Comparison of ENCODE assay signal across 13 cellular contexts in the genomic region with DNA sequence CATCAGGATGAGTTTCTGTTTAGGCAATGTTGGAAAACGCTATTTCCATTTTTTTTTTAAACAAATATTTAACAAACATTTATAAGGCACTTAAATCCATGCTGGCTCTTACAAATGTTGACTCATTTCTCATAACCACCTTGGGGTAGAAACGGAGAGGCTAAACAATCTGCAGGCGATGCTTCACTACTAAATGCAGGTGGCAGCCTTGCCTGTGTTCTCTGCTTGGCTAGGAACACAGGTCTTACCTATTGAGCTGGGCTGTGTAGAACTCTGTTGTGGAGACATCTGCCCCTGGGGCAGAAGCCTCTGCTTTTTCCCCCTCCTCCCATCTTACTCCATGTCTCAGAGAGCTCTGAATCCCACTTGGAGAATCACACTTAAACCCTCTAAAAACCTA. TPM values are rescaled to one million over a fixed set of nuclear protein-coding genes. Genes with fewer than 3 reads are reported as not detected.
A peak's percentile ranks its signal among the peaks of the same experiment; 100 is the strongest.
DNase-seq lines count a peak whose midpoint lies in the region; ATAC-seq and TF ChIP-seq lines count a peak whose summit lies in the region.
"Had no signal": no experiment of that assay in that cellular context is flagged by ENCODE, and none has a peak within 500 bp of the region (broad histone marks: within the 10 kb centered on the region; RNA-seq: fewer than 3 reads in every experiment).

No MANE protein-coding gene starts in this region.

- TF ChIP-seq POLR2A in breast epithelium (IDR thresholded peaks at IDR 0.05) (no peak), thyroid gland (IDR thresholded peaks at IDR 0.05) (no peak)

- no peaks in the 10 kb centered on the region for H3K4me1 ChIP-seq in breast epithelium
- peaks cover 0 to 4% of the 10 kb centered on the region in 2 donors for H3K4me1 ChIP-seq in thyroid gland

- H3K27ac Mint-ChIP-seq in MCF 10A (ENCODE audit: low read depth, unreplicated experiment) = peak overlapping the region; percentile 92
- H3K27ac Mint-ChIP-seq in activated CD4-positive, alpha-beta T cell treated with anti-CD3 and anti-CD28 coated beads for 36 hours = no peak overlapping the region
- H3K27ac Mint-ChIP-seq: naive B cell had no signal

- CTCF ChIA-PET in MCF 10A (lab: Yijun Ruan, JAX) = interaction anchor here (0.7 to 7.9 kb wide), 28 partner anchors 8 to 318 kb away, joined by 3 to 183 read pairs (median 5); partner anchors contain the start of genes CXCL2 and CXCL3
- CTCF ChIA-PET in activated CD4-positive, alpha-beta T cell treated with anti-CD3 and anti-CD28 coated beads for 36 hours (lab: Charles Lee) = no interaction called here

- no peak overlapping the region for H3K4me3 ChIP-seq in breast epithelium
- H3K4me3 ChIP-seq in thyroid gland (replicated peaks in 1 of 3) = no peak overlapping the region

- TF ChIP-seq CTCF in MCF 10A (IDR thresholded peaks at IDR 0.05; ENCODE audit: unreplicated experiment) (peak; percentile 41), breast epithelium (IDR thresholded peaks at IDR 0.05) (no peak), GM13976 (IDR thresholded peaks at IDR 0.05; ENCODE audit: borderline replicate concordance, control extremely low read depth, extremely low read depth, insufficient read depth, missing control alignments) (no peak), thyroid gland (IDR thresholded peaks at IDR 0.05) (no peak)

- H3K4me1 Mint-ChIP-seq in MCF 10A (ENCODE audit: insufficient read depth, unreplicated experiment) = peaks cover 34% of the 10 kb centered on the region
- no peaks in the 10 kb centered on the region for H3K4me1 Mint-ChIP-seq in activated CD4-positive, alpha-beta T cell treated with anti-CD3 and anti-CD28 coated beads for 36 hours

- 87 to 95% methylated on average over 3 of the region's 3 CpGs for WGBS in thyroid gland, 2 donors

- peak overlapping the region; percentile 95 for H3K4me3 Mint-ChIP-seq in MCF 10A (ENCODE audit: unreplicated experiment)
- no peak overlapping the region for H3K4me3 Mint-ChIP-seq in activated CD4-positive, alpha-beta T cell treated with anti-CD3 and anti-CD28 coated beads for 36 hours
- H3K4me3 Mint-ChIP-seq: activated T-cell treated with anti-CD3 and anti-CD28 coated beads, Interleukin-2, amount 50 U/mL, for 4 hours; naive B cell had no signal

- in situ Hi-C loops in GM13976 (cut with MboI; ENCODE audit: low sequenced_read_pairs, unreplicated experiment) = no loop called here

- peaks cover 35% of the 10 kb centered on the region for H3K36me3 Mint-ChIP-seq in MCF 10A (ENCODE audit: insufficient read depth, unreplicated experiment)
- H3K36me3 Mint-ChIP-seq in activated CD4-positive, alpha-beta T cell treated with anti-CD3 and anti-CD28 coated beads for 36 hours (ENCODE audit: low read depth) = no peaks in the 10 kb centered on the region
- H3K36me3 Mint-ChIP-seq: naive B cell had no signal

- H3K27ac ChIP-seq in breast epithelium (no peak overlapping the region), thyroid gland (no peak overlapping the region)

- ATAC-seq in HG03439 (IDR thresholded peaks at IDR 0.05; ENCODE audit: unreplicated experiment) = no peak
- ATAC-seq in activated CD4-positive, alpha-beta T cell treated with anti-CD3 and anti-CD28 coated beads for 36 hours = no peak
- ATAC-seq: activated T-cell treated with anti-CD3 and anti-CD28 coated beads, Interleukin-2, amount 50 U/mL, for 4 hours had no signal

- BruUV-seq in MCF 10A (replicated peaks; lab: Mats Ljungman, UMichigan) = no TSS peak

- H3K27me3 Mint-ChIP-seq in MCF 10A (ENCODE audit: insufficient read depth, unreplicated experiment) = no peaks in the 10 kb centered on the region
- H3K27me3 Mint-ChIP-seq in activated CD4-positive, alpha-beta T cell treated with anti-CD3 and anti-CD28 coated beads for 36 hours = peaks cover 28% of the 10 kb centered on the region

- intact Hi-C loops in MCF 10A (cut with micrococcal nuclease) (loop anchor here (1.0 to 5.0 kb wide), 7 partner anchors 50 to 445 kb away; no protein-coding TSS in a partner anchor), breast epithelium (cut with DNase I; ENCODE audit: low total_unique reads) (no loop called here), thyroid gland (cut with DNase I) (no loop called here)
- intact Hi-C loops in activated CD4-positive, alpha-beta T cell treated with anti-CD3 and anti-CD28 coated beads for 36 hours (cut with DNase I, micrococcal nuclease) = loop anchor here in 1 of 2 experiments (10.0 kb wide), 1 partner anchor 203 kb away; no protein-coding TSS in a partner anchor

- H3K9me3 ChIP-seq in breast epithelium (no peaks in the 10 kb centered on the region), thyroid gland (no peaks in the 10 kb centered on the region)

- no peaks in the 10 kb centered on the region for H3K9me3 Mint-ChIP-seq in MCF 10A (ENCODE audit: unreplicated experiment)
- H3K9me3 Mint-ChIP-seq in activated CD4-positive, alpha-beta T cell treated with anti-CD3 and anti-CD28 coated beads for 36 hours (ENCODE audit: low read depth) = no peaks in the 10 kb centered on the region
- H3K9me3 Mint-ChIP-seq: activated T-cell treated with anti-CD3 and anti-CD28 coated beads, Interleukin-2, amount 50 U/mL, for 4 hours had no signal

- H3K27me3 ChIP-seq in breast epithelium (no peaks in the 10 kb centered on the region), thyroid gland (no peaks in the 10 kb centered on the region)

- POLR2A ChIA-PET in MCF 10A (lab: Yijun Ruan, JAX) = interaction anchor here (0.6 to 6.7 kb wide), 30 partner anchors 9 to 625 kb away, joined by 3 to 61 read pairs (median 4); partner anchors contain the start of genes CXCL2 and CXCL3
- POLR2A ChIA-PET in activated CD4-positive, alpha-beta T cell treated with anti-CD3 and anti-CD28 coated beads for 36 hours (lab: Charles Lee) = no interaction called here

- DNase-seq in MCF 10A (ENCODE audit: unreplicated experiment) (peak; percentile 85), breast epithelium (ENCODE audit: low spot score in 2 of 2) (no peak), UCSD-AML1 (lab: John Stamatoyannopoulos, UW; ENCODE audit: unreplicated experiment) (peak; percentile 13), iris pigment epithelial cell (ENCODE audit: low read depth) (peak; percentile 67), GM13976 (ENCODE audit: low spot score) (no peak), thyroid gland (no peak)
- no peak for DNase-seq in activated CD4-positive, alpha-beta T cell treated with anti-CD3 and anti-CD28 coated beads for 36 hours
- DNase-seq: activated T-cell treated with anti-CD3 and anti-CD28 coated beads, Interleukin-2, amount 50 U/mL, for 4 hours; naive B cell; NCI-H1436 had no signal

- no peaks in the 10 kb centered on the region for H3K36me3 ChIP-seq in breast epithelium
- H3K36me3 ChIP-seq in thyroid gland = no peaks in the 10 kb centered on the region

RNA-seq across cellular contexts. Expression of gene CXCL1, which starts 1.4 kb away (rescaled TPM):
- total RNA-seq in MCF 10A (2022) (35.0 and 49.3 TPM in 2 replicates), breast epithelium (10 to 100 TPM in 2 of 3 donors, under 1 TPM in 1; 0.80 to 31.3 (median 17.7) TPM), thyroid gland (under 1 TPM in 1 of 4 donors, not detected in 3; 0.93 TPM)
- not detected for total RNA-seq in activated CD4-positive, alpha-beta T cell treated with anti-CD3 and anti-CD28 coated beads for 36 hours
- total RNA-seq: activated T-cell treated with anti-CD3 and anti-CD28 coated beads, Interleukin-2, amount 50 U/mL, for 4 hours had no signal

RNA-seq across cellular contexts. Expression of gene PF4V1, which starts 14.7 kb away (rescaled TPM):
- total RNA-seq in MCF 10A (2022) (not detected in 2 replicates), breast epithelium (not detected), thyroid gland (not detected)
- total RNA-seq in activated CD4-positive, alpha-beta T cell treated with anti-CD3 and anti-CD28 coated beads for 36 hours = not detected
- total RNA-seq: activated T-cell treated with anti-CD3 and anti-CD28 coated beads, Interleukin-2, amount 50 U/mL, for 4 hours; Daoy; endothelial cell of umbilical vein had no signal

RNA-seq across cellular contexts. Expression of gene CXCL6, which starts 31.3 kb away (rescaled TPM):
- not detected in 2 replicates for total RNA-seq in MCF 10A (2022)
- total RNA-seq in breast epithelium = 1 to 10 TPM in 2 of 3 donors, not detected in 1; 2.2 to 2.9 TPM
- not detected for total RNA-seq in thyroid gland
- total RNA-seq in activated CD4-positive, alpha-beta T cell treated with anti-CD3 and anti-CD28 coated beads for 36 hours = not detected
- total RNA-seq: activated T-cell treated with anti-CD3 and anti-CD28 coated beads, Interleukin-2, amount 50 U/mL, for 4 hours had no signal

Comparison
In these comparisons a context has a peak if more than half of its experiments do, and no peak if none do; other contexts are left out.
1. DNase-seq: peak in MCF 10A (single experiment), UCSD-AML1 (single experiment) and iris pigment epithelial cell (single experiment); none in breast epithelium (0 of 2), GM13976 (single experiment), thyroid gland (0 of 2) and activated CD4-positive, alpha-beta T cell treated with anti-CD3 and anti-CD28 coated beads for 36 hours (single experiment).